10 cellular contexts compared by ENCODE assay signal in the genomic region with DNA sequence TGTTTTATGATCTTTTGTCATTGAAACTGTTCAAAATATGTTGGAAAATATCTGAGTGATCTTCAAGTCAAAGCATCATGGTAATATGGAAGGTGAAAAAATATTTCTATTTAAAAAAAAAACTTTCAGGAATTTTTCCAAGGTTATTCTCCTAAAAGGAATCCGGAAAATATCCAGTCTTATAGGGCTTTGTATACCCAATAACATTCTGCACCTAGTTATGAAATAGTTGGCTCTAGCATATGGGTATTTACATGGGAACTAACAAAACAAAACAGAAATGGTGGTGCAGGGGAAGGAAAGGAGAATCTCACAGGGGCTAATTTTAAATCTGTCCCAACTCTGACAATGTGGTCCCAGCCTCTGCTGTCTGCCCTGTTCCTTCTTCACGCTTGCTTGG.
DNase-seq lines count a peak whose midpoint lies in the region; FAIRE-seq and TF ChIP-seq lines count a peak whose summit lies in the region.
"Had no signal": no experiment of that assay in that cellular context is flagged by ENCODE, and none has a peak within 500 bp of the region (broad histone marks: within the 10 kb centered on the region; RNA-seq: fewer than 3 reads in every experiment).

No MANE protein-coding gene starts in this region.

- H3K9me3 Mint-ChIP-seq in chondrocyte (ENCODE audit: low read depth) (no peaks in the 10 kb centered on the region), nephron (no peaks in the 10 kb centered on the region), type B pancreatic cell (no peaks in the 10 kb centered on the region), nephron progenitor cell (no peaks in the 10 kb centered on the region)
- H3K9me3 Mint-ChIP-seq: stimulated activated naive B cell treated with anti-CD40 and anti-IgM and Interleukin-4, amounts not matched to agents 10 μg/mL and 1 μg/mL and 100 μg/mL, for 72 hours had no signal

- H3K4me3 Mint-ChIP-seq in chondrocyte (ENCODE audit: unreplicated experiment), result no peak overlapping the region
- H3K4me3 Mint-ChIP-seq in nephron, result no peak overlapping the region
- no peak overlapping the region for H3K4me3 Mint-ChIP-seq in type B pancreatic cell
- H3K4me3 Mint-ChIP-seq in nephron progenitor cell, result no peak overlapping the region
- H3K4me3 Mint-ChIP-seq: stimulated activated naive B cell treated with anti-CD40 and anti-IgM and Interleukin-4, amounts not matched to agents 10 μg/mL and 1 μg/mL and 100 μg/mL, for 72 hours had no signal

- H3K4me1 Mint-ChIP-seq in chondrocyte (ENCODE audit: low read depth) (peaks cover 39% of the 10 kb centered on the region), nephron (peaks cover 16% of the 10 kb centered on the region), type B pancreatic cell (ENCODE audit: unreplicated experiment) (peaks cover 28% of the 10 kb centered on the region), nephron progenitor cell (peaks cover 50% of the 10 kb centered on the region)

- TF ChIP-seq CTCF in chondrocyte (IDR thresholded peaks at IDR 0.05) (no peak), nephron (IDR thresholded peaks at IDR 0.05; ENCODE audit: unreplicated experiment in 3 of 3) (no peak), type B pancreatic cell (conservative IDR thresholded peaks at IDR 0.05) (no peak), nephron progenitor cell (IDR thresholded peaks at IDR 0.05) (no peak)

- H3K27me3 Mint-ChIP-seq in chondrocyte (ENCODE audit: low read depth), result no peaks in the 10 kb centered on the region
- H3K27me3 Mint-ChIP-seq in nephron (ENCODE audit: low read depth), result peaks cover 22% of the 10 kb centered on the region
- H3K27me3 Mint-ChIP-seq in type B pancreatic cell, result no peaks in the 10 kb centered on the region
- peaks cover 11% of the 10 kb centered on the region for H3K27me3 Mint-ChIP-seq in nephron progenitor cell (ENCODE audit: low read depth, poor library complexity)
- H3K27me3 Mint-ChIP-seq: stimulated activated naive B cell treated with anti-CD40 and anti-IgM and Interleukin-4, amounts not matched to agents 10 μg/mL and 1 μg/mL and 100 μg/mL, for 72 hours had no signal

- peak; percentile 66 for DNase-seq in NCI-H460 (ENCODE audit: extremely low read depth, low read depth)
- DNase-seq in chondrocyte (ENCODE audit: low spot score), result no peak
- DNase-seq in type B pancreatic cell (ENCODE audit: extremely low spot score, unreplicated experiment), result no peak
- no peak for DNase-seq in GM19239 (ENCODE audit: insufficient read length, low spot score)
- DNase-seq in nephron progenitor cell, result no peak
- no peak for DNase-seq in activated gamma-delta T cell treated with Interleukin-2 at 50 U/mL for 16 hours
- DNase-seq: activated CD4-positive, CD25-positive, alpha-beta regulatory T cell treated with anti-CD3 and anti-CD28 coated beads, Interleukin-2, amount 50 U/mL, for 72 hours; stimulated activated CD4-positive, alpha-beta T cell treated with anti-CD3 and anti-CD28 coated beads, Interleukin-1b, Interleukin-23, amount 100 ng/mL, for 48 hours; stimulated activated naive B cell treated with anti-CD40 and anti-IgM and Interleukin-4, amounts not matched to agents 10 μg/mL and 1 μg/mL and 100 μg/mL, for 72 hours had no signal

- no peak for FAIRE-seq in GM19239 (lab: Jason Lieb, UNC)

- H3K36me3 Mint-ChIP-seq in chondrocyte (ENCODE audit: low read depth), result no peaks in the 10 kb centered on the region
- H3K36me3 Mint-ChIP-seq in nephron (ENCODE audit: low read depth), result no peaks in the 10 kb centered on the region
- no peaks in the 10 kb centered on the region for H3K36me3 Mint-ChIP-seq in type B pancreatic cell
- no peaks in the 10 kb centered on the region for H3K36me3 Mint-ChIP-seq in nephron progenitor cell (ENCODE audit: low read depth)

- H3K27ac Mint-ChIP-seq in chondrocyte (ENCODE audit: unreplicated experiment), result peak overlapping the region; percentile 95
- peak overlapping the region; percentile 42 to 79 (median 59) for H3K27ac Mint-ChIP-seq in nephron
- H3K27ac Mint-ChIP-seq in type B pancreatic cell, result peak overlapping the region; percentile 76
- H3K27ac Mint-ChIP-seq in nephron progenitor cell, result no peak overlapping the region
